In genomic region chr2:205054789-205055188, GRCh38 we compare ENCODE assay signal across 2 cellular contexts.
TF ChIP-seq lines count a peak whose summit lies in the region.

No MANE protein-coding gene starts in this region.

TF ChIP-seq in IMR-90, 13 proteins besides CTCF, POLR2A, EP300 and RAD21 (continued from another document):
- TF ChIP-seq FOS (IDR thresholded peaks at IDR 0.05; ENCODE audit: low read depth, low read length) (no peak), BHLHE40 (IDR thresholded peaks at IDR 0.05; ENCODE audit: low read depth, low read length) (no peak), NFE2L2 (IDR thresholded peaks at IDR 0.05; ENCODE audit: low read depth, low read length) (no peak), RFX5 (IDR thresholded peaks at IDR 0.05; ENCODE audit: low read depth, low read length) (no peak), MAFK (IDR thresholded peaks at IDR 0.05; ENCODE audit: low read depth, low read length) (no peak)
- TF ChIP-seq, protein P1, sequence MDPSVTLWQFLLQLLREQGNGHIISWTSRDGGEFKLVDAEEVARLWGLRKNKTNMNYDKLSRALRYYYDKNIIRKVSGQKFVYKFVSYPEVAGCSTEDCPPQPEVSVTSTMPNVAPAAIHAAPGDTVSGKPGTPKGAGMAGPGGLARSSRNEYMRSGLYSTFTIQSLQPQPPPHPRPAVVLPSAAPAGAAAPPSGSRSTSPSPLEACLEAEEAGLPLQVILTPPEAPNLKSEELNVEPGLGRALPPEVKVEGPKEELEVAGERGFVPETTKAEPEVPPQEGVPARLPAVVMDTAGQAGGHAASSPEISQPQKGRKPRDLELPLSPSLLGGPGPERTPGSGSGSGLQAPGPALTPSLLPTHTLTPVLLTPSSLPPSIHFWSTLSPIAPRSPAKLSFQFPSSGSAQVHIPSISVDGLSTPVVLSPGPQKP (IDR thresholded peaks at IDR 0.05; ENCODE audit: borderline replicate concordance, low read depth, low read length) = no peak

TF ChIP-seq in SK-N-SH treated with all-trans-retinoic acid at 6 μM for 48 hours, 23 proteins besides CTCF, POLR2A, EP300 and RAD21 (continued from another document):
- TF ChIP-seq TSHZ2 (CRISPR knock-in tag; IDR thresholded peaks at IDR 0.05) (peak; percentile 71), ZNF8 (CRISPR knock-in tag; IDR thresholded peaks at IDR 0.05) (peak; percentile 6; the same call in 1 of the 2 replicates), ZC3H10 (CRISPR knock-in tag; IDR thresholded peaks at IDR 0.05) (no peak)
